18 cellular contexts compared by ENCODE assay signal in genomic region chr2:217804338-217804737, GRCh38.
DNase-seq lines count a peak whose midpoint lies in the region; ATAC-seq, FAIRE-seq and TF ChIP-seq lines count a peak whose summit lies in the region.
"Had no signal": no experiment of that assay in that cellular context is flagged by ENCODE, and none has a peak within 500 bp of the region (broad histone marks: within the 10 kb centered on the region; RNA-seq: fewer than 3 reads in every experiment).

No MANE protein-coding gene starts in this region.

- CTCF ChIA-PET in A549 (lab: Yijun Ruan, JAX) (interaction anchor here (1.9 to 12.5 kb wide), 4 partner anchors 9 to 19 kb away, joined by 4 to 86 read pairs (median 10); no protein-coding TSS in a partner anchor), HEK293T (lab: Yijun Ruan, JAX) (no interaction called here)

- H3K9me3 ChIP-seq in A549 (no peaks in the 10 kb centered on the region), adrenal gland (replicated peaks in 1 of 3) (no peaks in the 10 kb centered on the region), right atrium auricular region (no peaks in the 10 kb centered on the region), psoas muscle (no peaks in the 10 kb centered on the region)

- H3K36me3 ChIP-seq in adrenal gland (replicated peaks in 1 of 2) (peaks cover 0 to 64% of the 10 kb centered on the region in 2 donors), right atrium auricular region (peaks cover 94% of the 10 kb centered on the region), psoas muscle (ENCODE audit: insufficient read depth in 1 of 2, low read depth in 1 of 2) (peaks cover 23 to 86% of the 10 kb centered on the region in 2 donors)

- H3K27ac ChIP-seq in A549, result no peak overlapping the region
- H3K27ac ChIP-seq in adrenal gland, result peak overlapping the region in 4 of 5 donors; percentile 7 to 89 (median 54)
- H3K27ac ChIP-seq in right atrium auricular region, result peak overlapping the region; percentile 51 to 61
- H3K27ac ChIP-seq in psoas muscle, result peak overlapping the region; percentile 30

- POLR2A ChIA-PET in A549 (lab: Yijun Ruan, JAX) (no interaction called here), HEK293T (lab: Yijun Ruan, JAX) (no interaction called here)

- no peak for TF ChIP-seq POLR2A in A549 (IDR thresholded peaks at IDR 0.05; ENCODE audit: low read length)
- no peak for TF ChIP-seq POLR2A in adrenal gland (IDR thresholded peaks at IDR 0.05)

- no peak for TF ChIP-seq RAD21 in A549 (conservative IDR thresholded peaks at IDR 0.05 in 1 of 2, IDR thresholded peaks at IDR 0.05 in 1 of 2)

- ATAC-seq in A549, result no peak
- ATAC-seq in psoas muscle, result peak in 2 of 4 donors; percentile 8 to 16
- ATAC-seq in GM21528 (IDR thresholded peaks at IDR 0.05; ENCODE audit: low FRiP score, unreplicated experiment), result no peak

- intact Hi-C loops in adrenal gland (cut with DNase I), result no loop called here
- intact Hi-C loops in psoas muscle (cut with DNase I), result no loop called here

- DNase-seq in A549 (ENCODE audit: low read depth in 1 of 2, low spot score in 1 of 2) (no peak), adrenal gland (peak in 6 of 7 donors; percentile 13 to 51 (median 30)), right atrium auricular region (ENCODE audit: low spot score) (no peak), psoas muscle (peak in 1 of 2 donors; percentile 52), HEK293T (ENCODE audit: extremely low spot score) (no peak), NCI-H1417 treated with DMSO at 0.1 percent for 48 hours (lab: John Stamatoyannopoulos, UW) (no peak), midbrain (lab: John Stamatoyannopoulos, UW) (no peak)
- DNase-seq: activated B cell treated with CpG ODN at 0.5 μM for 24 hours; anterior cingulate cortex; CD4-positive, CD25-positive, alpha-beta regulatory T cell; cortex of kidney; naive B cell; NCI-H2081 treated with DMSO at 0.1 percent for 48 hours; NCI-H526 treated with DMSO at 0.1 percent for 48 hours; stimulated activated CD4-positive, alpha-beta T cell treated with anti-CD3 and anti-CD28 coated beads, Interleukin-2, amount 100 ng/mL, for 48 hours; trophoblast cell had no signal

- H3K4me3 ChIP-seq in A549 (no peak overlapping the region), adrenal gland (no peak overlapping the region), right atrium auricular region (no peak overlapping the region), psoas muscle (no peak overlapping the region)

- no peak for TF ChIP-seq EP300 in A549 (IDR thresholded peaks at IDR 0.05)

- no peak for FAIRE-seq in A549 (lab: Jason Lieb, UNC)
- FAIRE-seq: A204.1 had no signal

- H3K4me1 ChIP-seq in A549, result no peaks in the 10 kb centered on the region
- H3K4me1 ChIP-seq in adrenal gland (replicated peaks in 1 of 2), result peaks cover 0 to 34% of the 10 kb centered on the region in 2 donors
- H3K4me1 ChIP-seq in right atrium auricular region, result peaks cover 0 to 73% of the 10 kb centered on the region in 2 donors
- H3K4me1 ChIP-seq in psoas muscle, result peaks cover 13% of the 10 kb centered on the region

- WGBS in A549 (ENCODE audit: missing lambda C conversion rate), result 82% methylated on average over 12 of the region's 12 CpGs
- WGBS in adrenal gland, 4 donors, result 40 to 58% (median 55%) methylated on average over 10 to 12 of the region's 12 CpGs
- 66 to 70% (median 70%) methylated on average over 12 of the region's 12 CpGs for WGBS in psoas muscle, 3 donors

- TF ChIP-seq CTCF in A549 (IDR thresholded peaks at IDR 0.05), result no peak
- no peak for TF ChIP-seq CTCF in adrenal gland (IDR thresholded peaks at IDR 0.05)
- TF ChIP-seq CTCF in right atrium auricular region (IDR thresholded peaks at IDR 0.05), result no peak
- TF ChIP-seq CTCF in psoas muscle (IDR thresholded peaks at IDR 0.05), result no peak

- H3K27me3 ChIP-seq in adrenal gland (no peaks in the 10 kb centered on the region), right atrium auricular region (no peaks in the 10 kb centered on the region), psoas muscle (ENCODE audit: insufficient read depth in 3 of 3, low read length in 2 of 3) (no peaks in the 10 kb centered on the region)

- no peak overlapping the region for H3K4me2 ChIP-seq in A549

TF ChIP-seq in A549, 52 proteins besides CTCF, POLR2A, EP300 and RAD21:
- TF ChIP-seq KDM5A (IDR thresholded peaks at IDR 0.05) (no peak), REST (IDR thresholded peaks at IDR 0.05) (peak; percentile 77), ZC3H11A (IDR thresholded peaks at IDR 0.05) (no peak), MYC (IDR thresholded peaks at IDR 0.05; ENCODE audit: borderline replicate concordance, low read length) (no peak)

TF ChIP-seq in HEK293T, 16 proteins besides CTCF, POLR2A, EP300 and RAD21:
- TF ChIP-seq, protein P1, sequence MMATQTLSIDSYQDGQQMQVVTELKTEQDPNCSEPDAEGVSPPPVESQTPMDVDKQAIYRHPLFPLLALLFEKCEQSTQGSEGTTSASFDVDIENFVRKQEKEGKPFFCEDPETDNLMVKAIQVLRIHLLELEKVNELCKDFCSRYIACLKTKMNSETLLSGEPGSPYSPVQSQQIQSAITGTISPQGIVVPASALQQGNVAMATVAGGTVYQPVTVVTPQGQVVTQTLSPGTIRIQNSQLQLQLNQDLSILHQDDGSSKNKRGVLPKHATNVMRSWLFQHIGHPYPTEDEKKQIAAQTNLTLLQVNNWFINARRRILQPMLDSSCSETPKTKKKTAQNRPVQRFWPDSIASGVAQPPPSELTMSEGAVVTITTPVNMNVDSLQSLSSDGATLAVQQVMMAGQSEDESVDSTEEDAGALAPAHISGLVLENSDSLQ (IDR thresholded peaks at IDR 0.05), result no peak
- TF ChIP-seq ELF4 (IDR thresholded peaks at IDR 0.05) (no peak), L3MBTL2 (conservative IDR thresholded peaks at IDR 0.05) (no peak), ARNT (IDR thresholded peaks at IDR 0.05) (no peak), FOXM1 (IDR thresholded peaks at IDR 0.05; ENCODE audit: borderline replicate concordance) (no peak), NFRKB (IDR thresholded peaks at IDR 0.05) (no peak), CTBP1 (IDR thresholded peaks at IDR 0.05; ENCODE audit: borderline replicate concordance) (no peak), SUZ12 (IDR thresholded peaks at IDR 0.05) (no peak), SP1 (IDR thresholded peaks at IDR 0.05) (no peak), FOXA1 (IDR thresholded peaks at IDR 0.05) (no peak), TARDBP (IDR thresholded peaks at IDR 0.05) (no peak), LEF1 (IDR thresholded peaks at IDR 0.05; ENCODE audit: borderline replicate concordance) (no peak), ZNF384 (IDR thresholded peaks at IDR 0.05) (no peak)

Comparison
In these comparisons a context has a peak if more than half of its experiments do, and no peak if none do; other contexts are left out.
1. DNase-seq: peak in adrenal gland (6 of 7); none in A549 (0 of 2), right atrium auricular region (single experiment), HEK293T (single experiment), NCI-H1417 treated with DMSO at 0.1 percent for 48 hours (single experiment) and midbrain (single experiment).
2. H3K27ac ChIP-seq: peak in adrenal gland (4 of 5), right atrium auricular region (2 of 2) and psoas muscle (single experiment); none in A549 (0 of 2).